Comparison of ENCODE assay signal across 1 cellular context in genomic region chr1:204426474-204426873, GRCh38.
TF ChIP-seq lines count a peak whose summit lies in the region.

No MANE protein-coding gene starts in this region.

TF ChIP-seq in IMR-90, 13 proteins besides CTCF, POLR2A, EP300 and RAD21:
- TF ChIP-seq RFX5 (IDR thresholded peaks at IDR 0.05; ENCODE audit: low read depth, low read length) = no peak
- TF ChIP-seq MXI1 (IDR thresholded peaks at IDR 0.05; ENCODE audit: borderline replicate concordance, low read depth, low read length) = no peak
- no peak for TF ChIP-seq MAZ (IDR thresholded peaks at IDR 0.05; ENCODE audit: borderline replicate concordance, low read depth, low read length)
- TF ChIP-seq RCOR1 (IDR thresholded peaks at IDR 0.05; ENCODE audit: insufficient replicate concordance, low read length) = no peak
- no peak for TF ChIP-seq CHD1 (IDR thresholded peaks at IDR 0.05; ENCODE audit: low read depth, low read length)
- TF ChIP-seq USF2 (IDR thresholded peaks at IDR 0.05; ENCODE audit: low read depth, low read length) = no peak
- TF ChIP-seq ELK1 (IDR thresholded peaks at IDR 0.05; ENCODE audit: borderline replicate concordance, low read depth, low read length) = no peak
- no peak for TF ChIP-seq NFE2L2 (IDR thresholded peaks at IDR 0.05; ENCODE audit: low read depth, low read length)
- TF ChIP-seq FOS (IDR thresholded peaks at IDR 0.05; ENCODE audit: low read depth, low read length) = no peak
- no peak for TF ChIP-seq SMC3 (IDR thresholded peaks at IDR 0.05; ENCODE audit: low read depth, low read length)
- TF ChIP-seq MAFK (IDR thresholded peaks at IDR 0.05; ENCODE audit: low read depth, low read length) = no peak
- TF ChIP-seq BHLHE40 (IDR thresholded peaks at IDR 0.05; ENCODE audit: low read depth, low read length) = no peak
